15 cellular contexts compared by ENCODE assay signal in the genomic region with DNA sequence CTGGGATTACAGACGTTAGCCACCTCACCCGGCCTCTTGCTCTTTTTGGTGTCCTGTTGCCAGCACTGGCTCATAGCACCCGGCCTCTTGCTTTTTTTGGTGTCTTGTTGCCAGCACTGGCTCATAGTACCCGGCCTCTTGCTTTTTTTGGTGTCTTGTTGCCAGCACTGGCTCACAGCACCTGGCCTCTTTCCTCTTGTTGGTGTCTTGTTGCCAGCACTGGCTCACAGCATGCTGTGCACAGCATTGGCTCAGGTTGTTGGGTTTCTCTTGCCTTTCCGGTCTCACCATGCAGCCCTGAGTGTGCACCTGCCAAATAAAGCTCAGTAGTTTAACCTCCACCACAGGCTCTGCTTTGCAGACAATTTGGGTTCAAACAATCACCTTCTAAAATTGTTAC.
A peak's percentile ranks its signal among the peaks of the same experiment; 100 is the strongest.
DNase-seq lines count a peak whose midpoint lies in the region; ATAC-seq and TF ChIP-seq lines count a peak whose summit lies in the region.
"Had no signal": no experiment of that assay in that cellular context is flagged by ENCODE, and none has a peak within 500 bp of the region (broad histone marks: within the 10 kb centered on the region; RNA-seq: fewer than 3 reads in every experiment).

No MANE protein-coding gene starts in this region.

- TF ChIP-seq CTCF in heart left ventricle (IDR thresholded peaks at IDR 0.05) (no peak), PC-3 (conservative IDR thresholded peaks at IDR 0.05; ENCODE audit: low read depth, low read length) (no peak), vagina (IDR thresholded peaks at IDR 0.05) (no peak)

- DNase-seq in Right ventricle myocardium superior = no peak
- DNase-seq in heart left ventricle = no peak
- peak; percentile 6 for DNase-seq in PC-3
- peak; percentile 8 for DNase-seq in inferior parietal cortex (ENCODE audit: extremely low spot score)
- DNase-seq in vagina (ENCODE audit: extremely low spot score in 2 of 2) = no peak
- no peak for DNase-seq in SW 1271 (lab: John Stamatoyannopoulos, UW)
- DNase-seq in activated naive CD8-positive, alpha-beta T cell treated with anti-CD3 and anti-CD28 coated beads, Interleukin-2, amount 50 U/mL, for 24 hours = no peak
- no peak for DNase-seq in DMS79 treated with DMSO at 0.1 percent for 48 hours (lab: John Stamatoyannopoulos, UW)
- DNase-seq: body of pancreas; effector CD4-positive, alpha-beta T cell; NCI-H524 treated with DMSO at 0.1 percent for 48 hours; WERI-Rb-1 had no signal

- no peak overlapping the region for H3K4me3 Mint-ChIP-seq in activated naive CD8-positive, alpha-beta T cell treated with anti-CD3 and anti-CD28 coated beads, Interleukin-2, amount 50 U/mL, for 24 hours
- H3K4me3 Mint-ChIP-seq: nephron had no signal

- H3K9me3 ChIP-seq in heart left ventricle (no peaks in the 10 kb centered on the region), PC-3 (ENCODE audit: low read length) (no peaks in the 10 kb centered on the region), vagina (no peaks in the 10 kb centered on the region)
- H3K9me3 ChIP-seq: body of pancreas had no signal

- CTCF ChIA-PET in PC-3 (lab: Charles Lee) = no interaction called here

- H3K27ac ChIP-seq in heart left ventricle = no peak overlapping the region
- no peak overlapping the region for H3K27ac ChIP-seq in PC-3 (ENCODE audit: low read length)
- peak overlapping the region; percentile 56 for H3K27ac ChIP-seq in vagina
- H3K27ac ChIP-seq: body of pancreas, WERI-Rb-1 had no signal

- ATAC-seq in Right ventricle myocardium superior (ENCODE audit: poor library complexity) (peak; percentile 46), heart left ventricle (no peak), PC-3 (no peak)
- ATAC-seq in activated naive CD8-positive, alpha-beta T cell treated with anti-CD3 and anti-CD28 coated beads, Interleukin-2, amount 50 U/mL, for 24 hours = no peak
- ATAC-seq: body of pancreas, Panc1 had no signal

- H3K4me1 ChIP-seq in heart left ventricle (no peaks in the 10 kb centered on the region), PC-3 (ENCODE audit: insufficient read depth, low read length) (peaks cover 10% of the 10 kb centered on the region; the same call in 1 of the 2 replicates), vagina (peaks cover 8% of the 10 kb centered on the region)
- H3K4me1 ChIP-seq: body of pancreas had no signal

- H3K4me2 ChIP-seq in PC-3 (ENCODE audit: low read length) = no peak overlapping the region

- H3K4me1 Mint-ChIP-seq in activated naive CD8-positive, alpha-beta T cell treated with anti-CD3 and anti-CD28 coated beads, Interleukin-2, amount 50 U/mL, for 24 hours = no peaks in the 10 kb centered on the region

- no peak overlapping the region for H3K9ac ChIP-seq in PC-3 (ENCODE audit: low read length)

- TF ChIP-seq POLR2A in heart left ventricle (IDR thresholded peaks at IDR 0.05) (no peak), vagina (IDR thresholded peaks at IDR 0.05) (no peak)

- H3K27ac Mint-ChIP-seq in activated naive CD8-positive, alpha-beta T cell treated with anti-CD3 and anti-CD28 coated beads, Interleukin-2, amount 50 U/mL, for 24 hours = no peak overlapping the region

- 62 to 73% (median 67%) methylated on average over 5 of the region's 5 CpGs for WGBS in heart left ventricle, 4 donors

- H3K4me3 ChIP-seq in heart left ventricle (no peak overlapping the region), PC-3 (ENCODE audit: low read length) (no peak overlapping the region), vagina (no peak overlapping the region)
- H3K4me3 ChIP-seq: body of pancreas, lung had no signal

- no TSS peak for BruUV-seq in PC-3 (replicated peaks; lab: Mats Ljungman, UMichigan)

- no peak overlapping the region for H2AFZ ChIP-seq in PC-3 (ENCODE audit: low read length)

- intact Hi-C loops in Right ventricle myocardium superior (cut with DNase I) (no loop called here), heart left ventricle (cut with DNase I) (no loop called here), PC-3 (cut with micrococcal nuclease) (no loop called here), vagina (cut with DNase I) (no loop called here)

- POLR2A ChIA-PET in PC-3 (lab: Charles Lee; ENCODE audit: unreplicated experiment) = no interaction called here

- H3K27me3 ChIP-seq in heart left ventricle (no peaks in the 10 kb centered on the region), PC-3 (ENCODE audit: low read length) (no peaks in the 10 kb centered on the region), vagina (no peaks in the 10 kb centered on the region)
- H3K27me3 ChIP-seq: body of pancreas had no signal

- H3K36me3 ChIP-seq in heart left ventricle = no peaks in the 10 kb centered on the region
- H3K36me3 ChIP-seq in PC-3 (ENCODE audit: low read depth, low read length) = no peaks in the 10 kb centered on the region
- no peaks in the 10 kb centered on the region for H3K36me3 ChIP-seq in vagina
- H3K36me3 ChIP-seq: WERI-Rb-1 had no signal

- no peaks in the 10 kb centered on the region for H3K27me3 Mint-ChIP-seq in activated naive CD8-positive, alpha-beta T cell treated with anti-CD3 and anti-CD28 coated beads, Interleukin-2, amount 50 U/mL, for 24 hours

- no peaks in the 10 kb centered on the region for H4K20me1 ChIP-seq in PC-3 (ENCODE audit: low read length)

- H3K79me2 ChIP-seq in PC-3 (ENCODE audit: low read length) = no peaks in the 10 kb centered on the region

- no peaks in the 10 kb centered on the region for H3F3A ChIP-seq in PC-3 (ENCODE audit: low read length, unreplicated experiment)

- no peaks in the 10 kb centered on the region for H3K9me3 Mint-ChIP-seq in activated naive CD8-positive, alpha-beta T cell treated with anti-CD3 and anti-CD28 coated beads, Interleukin-2, amount 50 U/mL, for 24 hours
- H3K9me3 Mint-ChIP-seq: nephron had no signal

- H3K9me2 ChIP-seq in PC-3 (replicated peaks; ENCODE audit: low read length) = no peaks in the 10 kb centered on the region

- no peaks in the 10 kb centered on the region for H3K36me3 Mint-ChIP-seq in activated naive CD8-positive, alpha-beta T cell treated with anti-CD3 and anti-CD28 coated beads, Interleukin-2, amount 50 U/mL, for 24 hours (ENCODE audit: low read depth)

Comparison
In these comparisons a context has a peak if more than half of its experiments do, and no peak if none do; other contexts are left out.
1. DNase-seq: peak in PC-3 (single experiment) and inferior parietal cortex (single experiment); none in Right ventricle myocardium superior (single experiment), heart left ventricle (0 of 5), vagina (0 of 2), SW 1271 (0 of 2), activated naive CD8-positive, alpha-beta T cell treated with anti-CD3 and anti-CD28 coated beads, Interleukin-2, amount 50 U/mL, for 24 hours (single experiment) and DMS79 treated with DMSO at 0.1 percent for 48 hours (single experiment).